27 cellular contexts compared by ENCODE assay signal in the genomic region with DNA sequence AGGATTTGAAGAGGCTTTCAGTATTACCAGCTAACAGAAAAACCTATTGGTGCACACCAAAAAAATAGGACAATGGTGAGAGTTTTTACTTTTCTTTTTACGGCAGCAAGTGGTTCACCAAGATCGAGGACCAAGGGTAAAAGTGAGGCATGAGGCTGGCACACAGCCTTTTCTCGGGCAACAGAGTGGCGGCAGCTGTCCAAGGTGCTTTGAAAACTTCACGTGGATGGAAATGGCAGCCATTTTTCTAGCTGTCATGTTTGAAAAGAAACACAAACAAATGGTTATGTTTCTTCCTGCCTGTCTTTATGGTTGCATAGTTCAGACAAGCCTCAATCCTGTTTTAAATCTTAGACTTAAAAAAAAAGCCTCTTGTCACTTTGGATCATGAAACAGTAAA.
"Had no signal": no experiment of that assay in that cellular context is flagged by ENCODE, and none has a peak within 500 bp of the region (broad histone marks: within the 10 kb centered on the region; RNA-seq: fewer than 3 reads in every experiment).

No MANE protein-coding gene starts in this region.

- ATAC-seq: activated T-helper 17 cell treated with anti-CD3 and anti-CD28 coated beads, Interleukin-2, amount 50 U/mL, for 72 hours; T-cell had no signal

- FAIRE-seq: colon, RCC 7860, TTC549 had no signal

- H3K27me3 Mint-ChIP-seq: activated B cell treated with CpG ODN at 0.5 μM for 24 hours; activated CD4-positive, alpha-beta memory T cell treated with anti-CD3 and anti-CD28 coated beads, Interleukin-2, amount 10 ng/mL, durations not matched to agents 7 days and 5 days; activated CD4-positive, alpha-beta T cell treated with anti-CD3 and anti-CD28 coated beads, Interleukin-2, amount 10 ng/mL, durations not matched to agents 7 days and 5 days; activated naive CD4-positive, alpha-beta T cell treated with anti-CD3 and anti-CD28 coated beads, Interleukin-2, amount 10 ng/mL, durations not matched to agents 7 days and 5 days; activated naive CD8-positive, alpha-beta T cell treated with anti-CD3 and anti-CD28 coated beads for 36 hours; T-cell had no signal

- H3K36me3 Mint-ChIP-seq: activated naive CD4-positive, alpha-beta T cell treated with anti-CD3 and anti-CD28 coated beads, Interleukin-2, amount 10 ng/mL, durations not matched to agents 7 days and 5 days; activated naive CD8-positive, alpha-beta T cell treated with anti-CD3 and anti-CD28 coated beads for 36 hours; T-cell had no signal

- H3K4me1 Mint-ChIP-seq: activated B cell treated with CpG ODN at 0.5 μM for 24 hours; activated CD4-positive, alpha-beta memory T cell treated with anti-CD3 and anti-CD28 coated beads, Interleukin-2, amount 10 ng/mL, durations not matched to agents 7 days and 5 days; activated CD4-positive, alpha-beta T cell treated with anti-CD3 and anti-CD28 coated beads, Interleukin-2, amount 10 ng/mL, durations not matched to agents 7 days and 5 days; activated naive CD4-positive, alpha-beta T cell treated with anti-CD3 and anti-CD28 coated beads, Interleukin-2, amount 10 ng/mL, durations not matched to agents 7 days and 5 days; activated naive CD8-positive, alpha-beta T cell treated with anti-CD3 and anti-CD28 coated beads for 36 hours; activated T-helper 17 cell treated with anti-CD3 and anti-CD28 coated beads, Interleukin-2, amount 50 U/mL, for 72 hours; T-cell had no signal

- H3K27ac Mint-ChIP-seq: activated B cell treated with CpG ODN at 0.5 μM for 24 hours; activated CD4-positive, alpha-beta memory T cell treated with anti-CD3 and anti-CD28 coated beads, Interleukin-2, amount 10 ng/mL, durations not matched to agents 7 days and 5 days; activated CD4-positive, alpha-beta T cell treated with anti-CD3 and anti-CD28 coated beads, Interleukin-2, amount 10 ng/mL, durations not matched to agents 7 days and 5 days; activated naive CD4-positive, alpha-beta T cell treated with anti-CD3 and anti-CD28 coated beads, Interleukin-2, amount 10 ng/mL, durations not matched to agents 7 days and 5 days; activated naive CD8-positive, alpha-beta T cell treated with anti-CD3 and anti-CD28 coated beads for 36 hours; activated T-helper 17 cell treated with anti-CD3 and anti-CD28 coated beads, Interleukin-2, amount 50 U/mL, for 72 hours; T-cell had no signal

- DNase-seq: activated B cell treated with CpG ODN at 0.5 μM for 24 hours; activated CD4-positive, alpha-beta memory T cell treated with anti-CD3 and anti-CD28 coated beads, Interleukin-2, amount 10 ng/mL, durations not matched to agents 7 days and 5 days; activated CD4-positive, alpha-beta T cell treated with anti-CD3 and anti-CD28 coated beads, Interleukin-2, amount 10 ng/mL, durations not matched to agents 7 days and 5 days; activated gamma-delta T cell; activated naive CD4-positive, alpha-beta T cell treated with anti-CD3 and anti-CD28 coated beads, Interleukin-2, amount 10 ng/mL, durations not matched to agents 7 days and 5 days; activated naive CD8-positive, alpha-beta T cell treated with anti-CD3 and anti-CD28 coated beads for 36 hours; activated T-cell treated with anti-CD3 and anti-CD28 coated beads for 4 hours; activated T-cell treated with anti-CD3 and anti-CD28 coated beads, Interleukin-2, amount 50 U/mL, for 48 hours; cerebellar nuclear complex; NCI-H1092; NCI-H1417; NCI-H1930; NCI-H2107; NCI-H2171 treated with DMSO at 0.1 percent for 48 hours; NCI-H226; NCI-H526; NCI-H774; NK-92 treated with Interleukin-12 subunit alpha and Interleukin-12 subunit beta, amount 100 ng/mL, for 24 hours; OCI-M1; SHP77 treated with DMSO at 0.1 percent for 48 hours; T-cell; T-helper 2 cell; T1000 had no signal

- H3K4me3 Mint-ChIP-seq: activated B cell treated with CpG ODN at 0.5 μM for 24 hours; activated CD4-positive, alpha-beta memory T cell treated with anti-CD3 and anti-CD28 coated beads, Interleukin-2, amount 10 ng/mL, durations not matched to agents 7 days and 5 days; activated CD4-positive, alpha-beta T cell treated with anti-CD3 and anti-CD28 coated beads, Interleukin-2, amount 10 ng/mL, durations not matched to agents 7 days and 5 days; activated naive CD4-positive, alpha-beta T cell treated with anti-CD3 and anti-CD28 coated beads, Interleukin-2, amount 10 ng/mL, durations not matched to agents 7 days and 5 days; activated naive CD8-positive, alpha-beta T cell treated with anti-CD3 and anti-CD28 coated beads for 36 hours; activated T-helper 17 cell treated with anti-CD3 and anti-CD28 coated beads, Interleukin-2, amount 50 U/mL, for 72 hours; T-cell had no signal

- H3K9me3 Mint-ChIP-seq: activated naive CD8-positive, alpha-beta T cell treated with anti-CD3 and anti-CD28 coated beads for 36 hours had no signal
